In genomic region chr4:183099537-183100297, GRCh38 we compare ENCODE assay signal across 8 cellular contexts. TPM values are rescaled to one million over a fixed set of nuclear protein-coding genes. Genes with fewer than 3 reads are reported as not detected.
DNase-seq lines count a peak whose midpoint lies in the region; ATAC-seq and TF ChIP-seq lines count a peak whose summit lies in the region.

No MANE protein-coding gene starts in this region.

- peaks cover 11% of the 10 kb centered on the region for H3K27me3 Mint-ChIP-seq in endothelial cell (ENCODE audit: unreplicated experiment)

- 1 to 10% methylated on average over 9 to 63 of the region's 73 CpGs for WGBS in upper lobe of left lung, 2 donors

- peaks cover 6% of the 10 kb centered on the region; the same call in 1 of the 2 replicates for H4K20me1 ChIP-seq in HCT116 (ENCODE audit: insufficient read depth)

- peaks cover 4% of the 10 kb centered on the region for H3K36me3 Mint-ChIP-seq in endothelial cell (ENCODE audit: low read depth, unreplicated experiment)

- DNase-seq in HCT116 (ENCODE audit: low read depth, low spot score), result no peak
- peak; percentile 74 for DNase-seq in WERI-Rb-1
- peak; percentile 69 for DNase-seq in endothelial cell (ENCODE audit: low spot score)
- peak in 2 of 3 donors; percentile 46 to 55 for DNase-seq in mucosa of descending colon
- DNase-seq in upper lobe of left lung, result peak; percentile 60 to 89
- DNase-seq in NCI-H187 (lab: John Stamatoyannopoulos, UW), result no peak

- H2AFZ ChIP-seq in HCT116 (ENCODE audit: low read depth, low read length, poor library complexity, severe bottlenecking), result no peak overlapping the region

- no peak for TF ChIP-seq RAD21 in HCT116 (IDR thresholded peaks at IDR 0.05; ENCODE audit: low read depth)

- ATAC-seq in HCT116 (peak; percentile 26), mucosa of descending colon (no peak), upper lobe of left lung (ENCODE audit: low FRiP score in 2 of 2) (no peak), HG02610 (IDR thresholded peaks at IDR 0.05; ENCODE audit: unreplicated experiment) (no peak)

- TF ChIP-seq EP300 in upper lobe of left lung (IDR thresholded peaks at IDR 0.05), result no peak

- BruUV-seq in HCT116 (replicated peaks; lab: Mats Ljungman, UMichigan), result no TSS peak

- peaks cover 25% of the 10 kb centered on the region for H3K4me1 Mint-ChIP-seq in endothelial cell (ENCODE audit: unreplicated experiment)

- H3K4me3 Mint-ChIP-seq in endothelial cell (ENCODE audit: unreplicated experiment), result peak overlapping the region; percentile 92

- RAD21 ChIA-PET in HCT116 (lab: Charles Lee; ENCODE audit: low non-redundant PET in 1 of 2, low total read pairs in 2 of 2, uncharacterized antibody in 2 of 2, unreplicated experiment in 2 of 2), result interaction anchor here in 1 of 2 experiments (1.3 kb wide), 1 partner anchor 151 kb away, joined by 4 read pairs; no protein-coding TSS in a partner anchor

- CTCF ChIA-PET in HCT116 (lab: Charles Lee), result interaction anchor here (0.5 to 1.6 kb wide), 2 partner anchors 26 to 379 kb away, joined by 3 to 5 read pairs; no protein-coding TSS in a partner anchor

- H3K79me2 ChIP-seq in HCT116 (ENCODE audit: insufficient read depth, low read length), result peaks cover 52% of the 10 kb centered on the region

- peak overlapping the region; percentile 87 for H3K27ac Mint-ChIP-seq in endothelial cell (ENCODE audit: unreplicated experiment)

- H3K4me1 ChIP-seq in HCT116 (ENCODE audit: control insufficient read depth in 1 of 2, insufficient read depth in 2 of 2, low read length in 2 of 2) (peaks cover 12 to 22% of the 10 kb centered on the region in 2 experiments), mucosa of descending colon (ENCODE audit: low read depth) (peaks cover 20% of the 10 kb centered on the region), upper lobe of left lung (peaks cover 6 to 24% (median 21%) of the 10 kb centered on the region in 4 donors)

- H3K4me3 ChIP-seq in HCT116 (replicated peaks in 1 of 2; ENCODE audit: low read depth in 1 of 2, low read length in 2 of 2), result peak overlapping the region; percentile 76 to 79
- peak overlapping the region; percentile 90 for H3K4me3 ChIP-seq in WERI-Rb-1 (ENCODE audit: low read depth, low read length)
- H3K4me3 ChIP-seq in mucosa of descending colon, result peak overlapping the region; percentile 32
- H3K4me3 ChIP-seq in upper lobe of left lung, result peak overlapping the region; percentile 62 to 90 (median 74)

- peak overlapping the region; percentile 85 for H3K9ac ChIP-seq in HCT116 (ENCODE audit: low read length)

- no peaks in the 10 kb centered on the region for H3K9me3 Mint-ChIP-seq in endothelial cell (ENCODE audit: unreplicated experiment)

- peak overlapping the region; percentile 92 for H3K4me2 ChIP-seq in HCT116 (ENCODE audit: low read length)

- POLR2A ChIA-PET in HCT116 (lab: Charles Lee), result no interaction called here

- no peaks in the 10 kb centered on the region for H3K27me3 ChIP-seq in HCT116 (ENCODE audit: insufficient read depth, low read length)
- no peaks in the 10 kb centered on the region for H3K27me3 ChIP-seq in WERI-Rb-1 (ENCODE audit: insufficient read depth, low read depth, severe bottlenecking)
- H3K27me3 ChIP-seq in upper lobe of left lung, result peaks cover 0 to 10% (median 0%) of the 10 kb centered on the region in 4 donors

- H3K9me3 ChIP-seq in HCT116 (ENCODE audit: control insufficient read depth in 1 of 2, insufficient read depth in 1 of 2, low read depth in 1 of 2, low read length in 2 of 2) (no peaks in the 10 kb centered on the region), WERI-Rb-1 (ENCODE audit: severe bottlenecking) (no peaks in the 10 kb centered on the region), mucosa of descending colon (no peaks in the 10 kb centered on the region), upper lobe of left lung (no peaks in the 10 kb centered on the region)

- TF ChIP-seq CTCF in C4-2B (conservative IDR thresholded peaks at IDR 0.05) (no peak), HCT116 (IDR thresholded peaks at IDR 0.05 in 2 of 3, conservative IDR thresholded peaks at IDR 0.05 in 1 of 3; ENCODE audit: borderline replicate concordance in 1 of 3, insufficient read depth in 1 of 3, low read depth in 2 of 3, low read length in 2 of 3) (no peak), WERI-Rb-1 (IDR thresholded peaks at IDR 0.05; ENCODE audit: low read depth, low read length) (peak; percentile 61), endothelial cell (IDR thresholded peaks at IDR 0.05; ENCODE audit: unreplicated experiment) (no peak), mucosa of descending colon (IDR thresholded peaks at IDR 0.05) (no peak), upper lobe of left lung (IDR thresholded peaks at IDR 0.05) (peak in 2 of 6 experiments; percentile 18 to 50)

- intact Hi-C loops in HCT116 (cut with micrococcal nuclease), result no loop called here
- intact Hi-C loops in mucosa of descending colon (cut with DNase I, micrococcal nuclease), result no loop called here

- no peaks in the 10 kb centered on the region for H3K9me2 ChIP-seq in HCT116 (ENCODE audit: insufficient read depth)

- TF ChIP-seq POLR2A in HCT116 (IDR thresholded peaks at IDR 0.05; ENCODE audit: borderline replicate concordance, extremely low read depth, insufficient read depth, insufficient read length), result no peak
- no peak for TF ChIP-seq POLR2A in upper lobe of left lung (IDR thresholded peaks at IDR 0.05)

- H3K27ac ChIP-seq in C4-2B (peak overlapping the region; percentile 47; the same call in 1 of the 2 replicates), HCT116 (ENCODE audit: low read depth, low read length) (peak overlapping the region; percentile 93), WERI-Rb-1 (peak overlapping the region; percentile 33; the same call in 1 of the 2 replicates), upper lobe of left lung (peak overlapping the region; percentile 95 to 99 (median 98))

- H3K36me3 ChIP-seq in HCT116 (ENCODE audit: control insufficient read depth in 1 of 2, insufficient read depth in 2 of 2, low read length in 2 of 2) (no peaks in the 10 kb centered on the region), WERI-Rb-1 (no peaks in the 10 kb centered on the region), mucosa of descending colon (ENCODE audit: low read depth) (no peaks in the 10 kb centered on the region), upper lobe of left lung (no peaks in the 10 kb centered on the region)

TF ChIP-seq in HCT116, 20 proteins besides CTCF, POLR2A, EP300 and RAD21:
- peak; percentile 88 for TF ChIP-seq ZFX (IDR thresholded peaks at IDR 0.05)
- TF ChIP-seq YY1 (IDR thresholded peaks at IDR 0.05; ENCODE audit: extremely low read depth, insufficient replicate concordance, low read depth, low read length), result no peak
- TF ChIP-seq MAX (IDR thresholded peaks at IDR 0.05), result peak; percentile 85
- no peak for TF ChIP-seq FOSL1 (IDR thresholded peaks at IDR 0.05; ENCODE audit: low read depth)
- TF ChIP-seq POLR2AphosphoS5 (IDR thresholded peaks at IDR 0.05; ENCODE audit: low read depth, low read length), result peak; percentile 37; the same call in 1 of the 2 replicates
- no peak for TF ChIP-seq ZNF274 (IDR thresholded peaks at IDR 0.05; ENCODE audit: low read depth, low read length)
- TF ChIP-seq EZH2phosphoT487 (IDR thresholded peaks at IDR 0.05; ENCODE audit: borderline replicate concordance), result no peak
- TF ChIP-seq REST (IDR thresholded peaks at IDR 0.05; ENCODE audit: low read depth), result no peak
- TF ChIP-seq ZBTB33 (IDR thresholded peaks at IDR 0.05; ENCODE audit: extremely low read depth, insufficient replicate concordance, low read length), result no peak

RNA-seq across cellular contexts. Expression of gene WWC2, which starts 0.7 kb away (rescaled TPM):
- 39.1 TPM for total RNA-seq in HCT116 (2021; ENCODE audit: unreplicated experiment)
- 12.9 and 13.1 TPM in 2 replicates for polyA plus RNA-seq in HCT116 (2012)
- 32.0 TPM for total RNA-seq in endothelial cell (ENCODE audit: unreplicated experiment)
- 10 to 100 TPM in 1 of 3 donors, 1 to 10 TPM in 2; 6.4 to 31.2 (median 7.7) TPM for total RNA-seq in mucosa of descending colon
- total RNA-seq in upper lobe of left lung, result 100 to 1,000 TPM in 5 of 6 donors, 10 to 100 TPM in 1; 87.0 to 179 (median 121) TPM

Comparison
In these comparisons a context has a peak if more than half of its experiments do, and no peak if none do; other contexts are left out.
1. H3K27ac ChIP-seq: peak in every context shown above with its lines; median percentile 98 in upper lobe of left lung; 93 in HCT116; 47 in C4-2B; 33 in WERI-Rb-1.
2. DNase-seq: peak in WERI-Rb-1 (single experiment), endothelial cell (single experiment), mucosa of descending colon (2 of 3) and upper lobe of left lung (2 of 2); none in HCT116 (single experiment) and NCI-H187 (0 of 2).
3. H3K4me3 ChIP-seq: peak in every context shown above with its lines; median percentile 90 in WERI-Rb-1; 78 in HCT116; 74 in upper lobe of left lung; 32 in mucosa of descending colon.